17 cellular contexts compared by ENCODE assay signal in the genomic region with DNA sequence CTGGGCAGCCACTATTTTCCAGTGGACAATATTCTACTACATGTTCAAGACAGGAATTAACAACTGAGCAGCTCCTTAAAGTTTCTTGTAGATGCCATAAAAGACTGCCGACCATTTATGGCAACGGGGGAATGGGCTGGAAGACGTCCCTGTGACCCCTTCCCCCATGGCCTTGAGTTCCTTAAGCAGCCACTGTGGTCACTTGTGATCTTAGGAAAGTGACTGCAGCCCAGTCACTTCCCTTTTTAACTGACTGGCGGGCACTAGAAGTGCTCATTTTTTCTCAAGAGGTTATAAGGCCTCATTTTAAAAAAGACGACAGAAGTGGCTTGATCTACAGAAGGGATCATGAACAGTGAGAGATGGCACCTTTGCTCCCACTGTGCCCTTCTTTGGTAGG.
DNase-seq lines count a peak whose midpoint lies in the region; ATAC-seq, FAIRE-seq and TF ChIP-seq lines count a peak whose summit lies in the region.
"Had no signal": no experiment of that assay in that cellular context is flagged by ENCODE, and none has a peak within 500 bp of the region (broad histone marks: within the 10 kb centered on the region; RNA-seq: fewer than 3 reads in every experiment).

No MANE protein-coding gene starts in this region.

- H3K4me1 ChIP-seq in right lobe of liver: peaks cover 0 to 8% (median 0%) of the 10 kb centered on the region in 4 donors
- no peaks in the 10 kb centered on the region for H3K4me1 ChIP-seq in HepG2 (ENCODE audit: insufficient read depth, low read length)

- no peak for FAIRE-seq in HepG2 (lab: Jason Lieb, UNC)

- H4K20me1 ChIP-seq in HepG2 (ENCODE audit: insufficient read depth, low read length): no peaks in the 10 kb centered on the region
- H4K20me1 ChIP-seq: BLaER1 had no signal

- in situ Hi-C loops in HepG2 (cut with HindIII; ENCODE audit: extremely low pct_ligation_motif_present, low pct_unique_long_range_greater_than_20kb): no loop called here

- BruUV-seq in HepG2 (replicated peaks; lab: Mats Ljungman, UMichigan): no TSS peak

- no peak for TF ChIP-seq EP300 in HepG2 (IDR thresholded peaks at IDR 0.05; ENCODE audit: low read depth in 2 of 2, low read length in 2 of 2)
- TF ChIP-seq EP300 in HepG2 (CRISPR knock-in tag; IDR thresholded peaks at IDR 0.05; ENCODE audit: borderline replicate concordance): no peak

- WGBS in right lobe of liver (ENCODE audit: insufficient coverage, low coverage, low lambda C conversion rate, missing lambda C conversion rate): 51% methylated on average over 5 of the region's 5 CpGs
- 21% methylated on average over 5 of the region's 5 CpGs for WGBS in HepG2 (ENCODE audit: low lambda C conversion rate)

- intact Hi-C loops in right lobe of liver (cut with DNase I): no loop called here
- intact Hi-C loops in HepG2 (cut with micrococcal nuclease; ENCODE audit: unreplicated experiment): loop anchor here (5.0 kb wide), 1 partner anchor 1351 kb away; no protein-coding TSS in a partner anchor

- no peaks in the 10 kb centered on the region for H3K36me3 ChIP-seq in right lobe of liver
- no peaks in the 10 kb centered on the region for H3K36me3 ChIP-seq in HepG2 (replicated peaks in 1 of 2; ENCODE audit: control insufficient read depth in 1 of 2, insufficient read depth in 2 of 2, low read length in 2 of 2)
- H3K36me3 ChIP-seq in WERI-Rb-1: no peaks in the 10 kb centered on the region

- no peak overlapping the region for H2AFZ ChIP-seq in HepG2 (ENCODE audit: low read length)
- H2AFZ ChIP-seq: GM23338 had no signal

- H3K27me3 ChIP-seq in right lobe of liver (no peaks in the 10 kb centered on the region), HepG2 (ENCODE audit: control insufficient read depth in 1 of 2, insufficient read depth in 2 of 2, low read length in 2 of 2) (peaks cover 3 to 12% of the 10 kb centered on the region in 2 experiments), WERI-Rb-1 (ENCODE audit: insufficient read depth, low read depth, severe bottlenecking) (peaks cover 26% of the 10 kb centered on the region)
- H3K27me3 ChIP-seq: BLaER1 had no signal

- POLR2A ChIA-PET in HepG2 (lab: Yijun Ruan, JAX): no interaction called here

- CTCF ChIA-PET in HepG2 (lab: Yijun Ruan, JAX; ENCODE audit: low intra/inter-chr PET ratio, low total read pairs): no interaction called here

- ATAC-seq in right lobe of liver (peak in 3 of 4 donors; percentile 27 to 53 (median 38)), HepG2 (no peak)
- ATAC-seq: GM23338 had no signal

- H3K4me3 ChIP-seq in right lobe of liver (no peak overlapping the region), HepG2 (replicated peaks in 1 of 3; ENCODE audit: insufficient read depth in 1 of 3, low read depth in 2 of 3, low read length in 3 of 3) (no peak overlapping the region), WERI-Rb-1 (ENCODE audit: low read depth, low read length) (no peak overlapping the region)
- H3K4me3 ChIP-seq: BLaER1, GM23338 had no signal

- DNase-seq in right lobe of liver (no peak), HepG2 (ENCODE audit: low spot score) (no peak), NOMO-1 treated with DMSO at 0.1 percent for 48 hours (lab: John Stamatoyannopoulos, UW; ENCODE audit: unreplicated experiment) (peak; percentile 77), UCSD-AML1 (lab: John Stamatoyannopoulos, UW; ENCODE audit: unreplicated experiment) (peak; percentile 16), midbrain (lab: John Stamatoyannopoulos, UW) (no peak), NCI-H128 (lab: John Stamatoyannopoulos, UW; ENCODE audit: unreplicated experiment) (no peak), COLO668 (lab: John Stamatoyannopoulos, UW; ENCODE audit: unreplicated experiment) (no peak), WERI-Rb-1 (no peak)
- DNase-seq: 8988T, DMS 273 treated with DMSO at 0.1 percent for 48 hours, NCI-H1417 treated with DMSO at 0.1 percent for 48 hours, NCI-H1930, NCI-H510A, NCI-H82, SIG-M5 had no signal

- no peak overlapping the region for H3K27ac ChIP-seq in right lobe of liver
- H3K27ac ChIP-seq in HepG2 (ENCODE audit: extremely low read length, insufficient read depth, low read length): no peak overlapping the region
- H3K27ac ChIP-seq in WERI-Rb-1: no peak overlapping the region
- H3K27ac ChIP-seq: BLaER1 had no signal

- TF ChIP-seq CTCF in right lobe of liver (IDR thresholded peaks at IDR 0.05) (no peak), HepG2 (CRISPR knock-in tag; IDR thresholded peaks at IDR 0.05) (no peak), WERI-Rb-1 (IDR thresholded peaks at IDR 0.05; ENCODE audit: low read depth, low read length) (no peak)

- H3K9me3 ChIP-seq in right lobe of liver: no peaks in the 10 kb centered on the region
- no peaks in the 10 kb centered on the region for H3K9me3 ChIP-seq in HepG2 (ENCODE audit: low read length)
- no peaks in the 10 kb centered on the region for H3K9me3 ChIP-seq in WERI-Rb-1 (ENCODE audit: severe bottlenecking)
- H3K9me3 ChIP-seq: BLaER1 had no signal

- H3K79me2 ChIP-seq in HepG2 (ENCODE audit: insufficient read depth, low read length): no peaks in the 10 kb centered on the region

- TF ChIP-seq RAD21 in HepG2 (CRISPR knock-in tag; IDR thresholded peaks at IDR 0.05): no peak

- H3K4me2 ChIP-seq in HepG2 (ENCODE audit: low read depth, low read length): no peak overlapping the region
- H3K4me2 ChIP-seq: BLaER1, GM23338 had no signal

- no peak overlapping the region for H3K9ac ChIP-seq in HepG2 (ENCODE audit: insufficient read depth, low read depth, low read length)
- H3K9ac ChIP-seq: BLaER1 had no signal

- no peak for TF ChIP-seq POLR2A in right lobe of liver (IDR thresholded peaks at IDR 0.05)
- no peak for TF ChIP-seq POLR2A in HepG2 (IDR thresholded peaks at IDR 0.05; ENCODE audit: insufficient read depth in 1 of 2, low read depth in 2 of 2, low read length in 2 of 2)

TF ChIP-seq in HepG2, 621 proteins besides CTCF, POLR2A, EP300 and RAD21:
- TF ChIP-seq ZGPAT (CRISPR knock-in tag; IDR thresholded peaks at IDR 0.05) (no peak), ZFP37 (CRISPR knock-in tag; IDR thresholded peaks at IDR 0.05; ENCODE audit: borderline replicate concordance) (no peak), RFXANK (CRISPR knock-in tag; IDR thresholded peaks at IDR 0.05) (no peak), RFXAP (CRISPR knock-in tag; IDR thresholded peaks at IDR 0.05; ENCODE audit: borderline replicate concordance) (no peak), POLR2AphosphoS5 (IDR thresholded peaks at IDR 0.05; ENCODE audit: low read depth, low read length) (no peak), ZNF30 (CRISPR knock-in tag; IDR thresholded peaks at IDR 0.05) (no peak), NKX3-1 (CRISPR knock-in tag; IDR thresholded peaks at IDR 0.05) (no peak), ZNF253 (CRISPR knock-in tag; IDR thresholded peaks at IDR 0.05; ENCODE audit: borderline replicate concordance) (no peak)

Comparison
In these comparisons a context has a peak if more than half of its experiments do, and no peak if none do; other contexts are left out.
1. DNase-seq: peak in NOMO-1 treated with DMSO at 0.1 percent for 48 hours (single experiment) and UCSD-AML1 (single experiment); none in right lobe of liver (0 of 3), HepG2 (single experiment), midbrain (single experiment), NCI-H128 (single experiment), COLO668 (single experiment) and WERI-Rb-1 (single experiment).